In genomic region chr17:59796785-59797205, GRCh38 we compare ENCODE assay signal across 25 cellular contexts.
DNase-seq lines count a peak whose midpoint lies in the region; ATAC-seq and TF ChIP-seq lines count a peak whose summit lies in the region.
"Had no signal": no experiment of that assay in that cellular context is flagged by ENCODE, and none has a peak within 500 bp of the region (broad histone marks: within the 10 kb centered on the region; RNA-seq: fewer than 3 reads in every experiment).

No MANE protein-coding gene starts in this region.

- H3K4me3 Mint-ChIP-seq in activated T-helper 17 cell treated with anti-CD3 and anti-CD28 coated beads, Interleukin-2, amount 50 U/mL, for 72 hours: no peak overlapping the region
- H3K4me3 Mint-ChIP-seq: effector memory CD8-positive, alpha-beta T cell; neural crest cell had no signal

- H3K27me3 Mint-ChIP-seq in activated T-helper 17 cell treated with anti-CD3 and anti-CD28 coated beads, Interleukin-2, amount 50 U/mL, for 72 hours: no peaks in the 10 kb centered on the region
- H3K27me3 Mint-ChIP-seq: effector memory CD8-positive, alpha-beta T cell had no signal

- no peaks in the 10 kb centered on the region for H3K4me1 Mint-ChIP-seq in activated T-helper 17 cell treated with anti-CD3 and anti-CD28 coated beads, Interleukin-2, amount 50 U/mL, for 72 hours
- H3K4me1 Mint-ChIP-seq: neural crest cell had no signal

- no peak overlapping the region for H3K4me3 ChIP-seq in cardiac muscle cell
- no peak overlapping the region for H3K4me3 ChIP-seq in heart right ventricle
- H3K4me3 ChIP-seq in tibial artery: no peak overlapping the region
- H3K4me3 ChIP-seq: esophagus squamous epithelium, spleen, stomach had no signal

- H3K9me3 ChIP-seq in cardiac muscle cell (ENCODE audit: low read depth) (no peaks in the 10 kb centered on the region), heart right ventricle (no peaks in the 10 kb centered on the region), tibial artery (no peaks in the 10 kb centered on the region)
- H3K9me3 ChIP-seq: esophagus squamous epithelium, spleen, stomach had no signal

- ATAC-seq in heart right ventricle: no peak
- no peak for ATAC-seq in activated T-helper 17 cell treated with anti-CD3 and anti-CD28 coated beads, Interleukin-2, amount 50 U/mL, for 72 hours (replicated peaks)
- ATAC-seq: effector memory CD8-positive, alpha-beta T cell; HCT116; left colon; Right ventricle myocardium inferior had no signal

- TF ChIP-seq CTCF in cardiac muscle cell (IDR thresholded peaks at IDR 0.05; ENCODE audit: low read depth, low read length) (no peak), heart right ventricle (IDR thresholded peaks at IDR 0.05) (no peak), tibial artery (IDR thresholded peaks at IDR 0.05) (no peak)

- H3K27me3 ChIP-seq in cardiac muscle cell (no peaks in the 10 kb centered on the region), heart right ventricle (no peaks in the 10 kb centered on the region), tibial artery (no peaks in the 10 kb centered on the region)
- H3K27me3 ChIP-seq: esophagus squamous epithelium, spleen, stomach had no signal

- peaks cover 60% of the 10 kb centered on the region for H3K36me3 Mint-ChIP-seq in activated T-helper 17 cell treated with anti-CD3 and anti-CD28 coated beads, Interleukin-2, amount 50 U/mL, for 72 hours (ENCODE audit: low read depth)

- peak overlapping the region; percentile 30 for H3K27ac Mint-ChIP-seq in activated T-helper 17 cell treated with anti-CD3 and anti-CD28 coated beads, Interleukin-2, amount 50 U/mL, for 72 hours
- H3K27ac Mint-ChIP-seq: effector memory CD8-positive, alpha-beta T cell had no signal

- 75 to 81% methylated on average over 2 of the region's 2 CpGs for WGBS in heart right ventricle, 2 donors

- intact Hi-C loops in heart right ventricle (cut with DNase I): no loop called here
- intact Hi-C loops in tibial artery (cut with DNase I; ENCODE audit: low total_unique reads): no loop called here

- H3K9me3 Mint-ChIP-seq in activated T-helper 17 cell treated with anti-CD3 and anti-CD28 coated beads, Interleukin-2, amount 50 U/mL, for 72 hours: no peaks in the 10 kb centered on the region
- H3K9me3 Mint-ChIP-seq: effector memory CD8-positive, alpha-beta T cell; neural crest cell had no signal

- H3K4me1 ChIP-seq in cardiac muscle cell (ENCODE audit: low read depth): peaks cover 11% of the 10 kb centered on the region
- peaks cover 0 to 57% (median 5%) of the 10 kb centered on the region in 9 donors for H3K4me1 ChIP-seq in heart right ventricle
- H3K4me1 ChIP-seq in tibial artery: peaks cover 0 to 46% (median 10%) of the 10 kb centered on the region in 4 donors

- H3K27ac ChIP-seq in cardiac muscle cell (peak overlapping the region; percentile 64), heart right ventricle (no peak overlapping the region), tibial artery (peak overlapping the region; percentile 44 to 64)
- H3K27ac ChIP-seq: C4-2B, esophagus squamous epithelium had no signal

- DNase-seq in cardiac muscle cell (ENCODE audit: low read depth in 1 of 2, low spot score in 1 of 2) (peak in 1 of 2 donors; percentile 48), heart right ventricle (no peak), fibroblast of gingiva (ENCODE audit: low read depth) (peak; percentile 27), tibial artery (no peak), middle frontal gyrus (ENCODE audit: extremely low spot score, low spot score) (no peak), nucleus accumbens (lab: John Stamatoyannopoulos, UW) (no peak), kidney tubule cell (ENCODE audit: low spot score) (no peak)
- DNase-seq: ACHN; activated CD4-positive, alpha-beta T cell treated with anti-CD3 and anti-CD28 coated beads for 4 hours; activated naive CD4-positive, alpha-beta T cell treated with Interleukin-2 at 50 U/mL for 16 hours; cerebellar nuclear complex; effector memory CD8-positive, alpha-beta T cell; EL; esophagus squamous epithelium; left colon; NCI-H1092 treated with DMSO at 0.1 percent for 48 hours; NCI-H2081 treated with DMSO at 0.1 percent for 48 hours; spleen; stimulated activated CD4-positive, alpha-beta T cell treated with anti-CD3 and anti-CD28 coated beads, Interleukin-4, amount 100 ng/mL, for 24 hours; stomach had no signal

- H3K36me3 ChIP-seq in cardiac muscle cell (no peaks in the 10 kb centered on the region), heart right ventricle (peaks cover 0 to 22% (median 0%) of the 10 kb centered on the region in 9 donors), tibial artery (no peaks in the 10 kb centered on the region)

Comparison
In these comparisons a context has a peak if more than half of its experiments do, and no peak if none do; other contexts are left out.
1. H3K27ac ChIP-seq: peak in cardiac muscle cell (single experiment) and tibial artery (2 of 2); none in heart right ventricle (0 of 10).